Comparison of ENCODE assay signal across 1 cellular context in the genomic region with DNA sequence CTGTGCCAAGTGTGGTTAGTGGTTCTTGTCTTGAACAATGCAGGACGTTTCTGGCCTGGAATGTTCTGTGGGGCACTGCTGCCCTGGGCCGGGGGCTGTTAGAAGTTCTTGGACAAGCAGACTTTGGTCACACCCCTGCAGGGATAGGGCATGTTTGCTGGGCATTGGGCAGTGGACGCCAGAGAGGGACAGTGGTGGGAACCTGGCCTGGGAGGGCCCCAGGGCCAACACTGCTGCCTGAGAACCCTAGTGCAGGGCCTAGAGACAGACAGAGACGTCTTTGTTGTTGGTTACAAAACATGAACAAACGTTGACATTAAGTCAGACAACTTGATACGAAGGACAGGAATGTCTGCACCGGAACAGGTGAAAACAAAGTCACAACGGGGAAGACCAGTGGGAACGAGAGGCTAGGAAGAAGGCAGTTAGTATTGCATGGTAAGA.
A peak's percentile ranks its signal among the peaks of the same experiment; 100 is the strongest.
TF ChIP-seq lines count a peak whose summit lies in the region.

No MANE protein-coding gene starts in this region.

TF ChIP-seq in HepG2, 621 proteins besides CTCF, POLR2A, EP300 and RAD21 (continued from another document and continues in another):
- TF ChIP-seq, protein P1, sequence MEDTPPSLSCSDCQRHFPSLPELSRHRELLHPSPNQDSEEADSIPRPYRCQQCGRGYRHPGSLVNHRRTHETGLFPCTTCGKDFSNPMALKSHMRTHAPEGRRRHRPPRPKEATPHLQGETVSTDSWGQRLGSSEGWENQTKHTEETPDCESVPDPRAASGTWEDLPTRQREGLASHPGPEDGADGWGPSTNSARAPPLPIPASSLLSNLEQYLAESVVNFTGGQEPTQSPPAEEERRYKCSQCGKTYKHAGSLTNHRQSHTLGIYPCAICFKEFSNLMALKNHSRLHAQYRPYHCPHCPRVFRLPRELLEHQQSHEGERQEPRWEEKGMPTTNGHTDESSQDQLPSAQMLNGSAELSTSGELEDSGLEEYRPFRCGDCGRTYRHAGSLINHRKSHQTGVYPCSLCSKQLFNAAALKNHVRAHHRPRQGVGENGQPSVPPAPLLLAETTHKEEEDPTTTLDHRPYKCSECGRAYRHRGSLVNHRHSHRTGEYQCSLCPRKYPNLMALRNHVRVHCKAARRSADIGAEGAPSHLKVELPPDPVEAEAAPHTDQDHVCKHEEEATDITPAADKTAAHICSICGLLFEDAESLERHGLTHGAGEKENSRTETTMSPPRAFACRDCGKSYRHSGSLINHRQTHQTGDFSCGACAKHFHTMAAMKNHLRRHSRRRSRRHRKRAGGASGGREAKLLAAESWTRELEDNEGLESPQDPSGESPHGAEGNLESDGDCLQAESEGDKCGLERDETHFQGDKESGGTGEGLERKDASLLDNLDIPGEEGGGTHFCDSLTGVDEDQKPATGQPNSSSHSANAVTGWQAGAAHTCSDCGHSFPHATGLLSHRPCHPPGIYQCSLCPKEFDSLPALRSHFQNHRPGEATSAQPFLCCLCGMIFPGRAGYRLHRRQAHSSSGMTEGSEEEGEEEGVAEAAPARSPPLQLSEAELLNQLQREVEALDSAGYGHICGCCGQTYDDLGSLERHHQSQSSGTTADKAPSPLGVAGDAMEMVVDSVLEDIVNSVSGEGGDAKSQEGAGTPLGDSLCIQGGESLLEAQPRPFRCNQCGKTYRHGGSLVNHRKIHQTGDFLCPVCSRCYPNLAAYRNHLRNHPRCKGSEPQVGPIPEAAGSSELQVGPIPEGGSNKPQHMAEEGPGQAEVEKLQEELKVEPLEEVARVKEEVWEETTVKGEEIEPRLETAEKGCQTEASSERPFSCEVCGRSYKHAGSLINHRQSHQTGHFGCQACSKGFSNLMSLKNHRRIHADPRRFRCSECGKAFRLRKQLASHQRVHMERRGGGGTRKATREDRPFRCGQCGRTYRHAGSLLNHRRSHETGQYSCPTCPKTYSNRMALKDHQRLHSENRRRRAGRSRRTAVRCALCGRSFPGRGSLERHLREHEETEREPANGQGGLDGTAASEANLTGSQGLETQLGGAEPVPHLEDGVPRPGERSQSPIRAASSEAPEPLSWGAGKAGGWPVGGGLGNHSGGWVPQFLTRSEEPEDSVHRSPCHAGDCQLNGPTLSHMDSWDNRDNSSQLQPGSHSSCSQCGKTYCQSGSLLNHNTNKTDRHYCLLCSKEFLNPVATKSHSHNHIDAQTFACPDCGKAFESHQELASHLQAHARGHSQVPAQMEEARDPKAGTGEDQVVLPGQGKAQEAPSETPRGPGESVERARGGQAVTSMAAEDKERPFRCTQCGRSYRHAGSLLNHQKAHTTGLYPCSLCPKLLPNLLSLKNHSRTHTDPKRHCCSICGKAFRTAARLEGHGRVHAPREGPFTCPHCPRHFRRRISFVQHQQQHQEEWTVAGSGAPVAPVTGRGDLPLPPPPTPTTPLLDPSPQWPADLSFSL (CRISPR knock-in tag; IDR thresholded peaks at IDR 0.05) = peak; percentile 19; the same call in 1 of the 2 replicates
- TF ChIP-seq, protein P2, sequence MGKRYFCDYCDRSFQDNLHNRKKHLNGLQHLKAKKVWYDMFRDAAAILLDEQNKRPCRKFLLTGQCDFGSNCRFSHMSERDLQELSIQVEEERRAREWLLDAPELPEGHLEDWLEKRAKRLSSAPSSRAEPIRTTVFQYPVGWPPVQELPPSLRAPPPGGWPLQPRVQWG (CRISPR knock-in tag; IDR thresholded peaks at IDR 0.05; ENCODE audit: borderline replicate concordance, low read depth) = no peak
- TF ChIP-seq PRPF4 (IDR thresholded peaks at IDR 0.05; ENCODE audit: low read depth, low read length, poor library complexity, severe bottlenecking) (no peak), ZNF264 (CRISPR knock-in tag; IDR thresholded peaks at IDR 0.05) (no peak), HMGA1 (CRISPR knock-in tag; conservative IDR thresholded peaks at IDR 0.05) (no peak), ZNF75D (CRISPR knock-in tag; IDR thresholded peaks at IDR 0.05; ENCODE audit: borderline replicate concordance) (no peak), GATA4 (IDR thresholded peaks at IDR 0.05; ENCODE audit: borderline replicate concordance, low read depth) (0 out of 2 replicates have a peak, but pooled peaks have one; percentile 53), TOE1 (CRISPR knock-in tag; IDR thresholded peaks at IDR 0.05) (no peak), ZNF672 (CRISPR knock-in tag; IDR thresholded peaks at IDR 0.05) (no peak), ZNF678 (CRISPR knock-in tag; IDR thresholded peaks at IDR 0.05) (no peak), STAG1 (CRISPR knock-in tag; IDR thresholded peaks at IDR 0.05) (no peak; the same call in 1 of the 2 replicates), TEAD3 (CRISPR knock-in tag; optimal IDR thresholded peaks at IDR 0.05; ENCODE audit: borderline replicate concordance) (peak; percentile 71), MAFG (CRISPR knock-in tag; IDR thresholded peaks at IDR 0.05) (no peak), BORCS8-MEF2B (CRISPR knock-in tag; IDR thresholded peaks at IDR 0.05) (no peak), TBL1XR1 (IDR thresholded peaks at IDR 0.05; ENCODE audit: borderline replicate concordance, low read length, partially characterized antibody) (no peak), ZKSCAN8 (CRISPR knock-in tag; IDR thresholded peaks at IDR 0.05; ENCODE audit: borderline replicate concordance) (no peak), ZEB1 (IDR thresholded peaks at IDR 0.05; ENCODE audit: insufficient replicate concordance, low read depth) (no peak), ZFP82 (CRISPR knock-in tag; IDR thresholded peaks at IDR 0.05; ENCODE audit: borderline replicate concordance) (no peak), MEF2D (CRISPR knock-in tag; IDR thresholded peaks at IDR 0.05) (0 out of 2 replicates have a peak, but pooled peaks have one; percentile 18), ZNF143 (CRISPR knock-in tag; IDR thresholded peaks at IDR 0.05) (no peak), SALL1 (CRISPR knock-in tag; IDR thresholded peaks at IDR 0.05) (peak; percentile 69), ZNF713 (CRISPR knock-in tag; IDR thresholded peaks at IDR 0.05) (no peak), ZSCAN31 (CRISPR knock-in tag; IDR thresholded peaks at IDR 0.05; ENCODE audit: low read depth) (no peak; the same call in 1 of the 2 replicates), NCOR1 (IDR thresholded peaks at IDR 0.05; ENCODE audit: borderline replicate concordance, low read length) (peak; percentile 70; the same call in 1 of the 2 replicates), FOXC1 (CRISPR knock-in tag; IDR thresholded peaks at IDR 0.05; ENCODE audit: borderline replicate concordance) (no peak), GZF1 (CRISPR knock-in tag; IDR thresholded peaks at IDR 0.05) (no peak), ZNF317 (CRISPR knock-in tag; IDR thresholded peaks at IDR 0.05) (0 out of 2 replicates have a peak, but pooled peaks have one; percentile 57), CHCHD3 (CRISPR knock-in tag; IDR thresholded peaks at IDR 0.05) (no peak), GATAD1 (CRISPR knock-in tag; IDR thresholded peaks at IDR 0.05) (0 out of 2 replicates have a peak, but pooled peaks have one; percentile 25), ZNF382 (CRISPR knock-in tag; IDR thresholded peaks at IDR 0.05; ENCODE audit: borderline replicate concordance) (no peak), FOXK2 (IDR thresholded peaks at IDR 0.05) (no peak)
- TF ChIP-seq, protein P3, sequence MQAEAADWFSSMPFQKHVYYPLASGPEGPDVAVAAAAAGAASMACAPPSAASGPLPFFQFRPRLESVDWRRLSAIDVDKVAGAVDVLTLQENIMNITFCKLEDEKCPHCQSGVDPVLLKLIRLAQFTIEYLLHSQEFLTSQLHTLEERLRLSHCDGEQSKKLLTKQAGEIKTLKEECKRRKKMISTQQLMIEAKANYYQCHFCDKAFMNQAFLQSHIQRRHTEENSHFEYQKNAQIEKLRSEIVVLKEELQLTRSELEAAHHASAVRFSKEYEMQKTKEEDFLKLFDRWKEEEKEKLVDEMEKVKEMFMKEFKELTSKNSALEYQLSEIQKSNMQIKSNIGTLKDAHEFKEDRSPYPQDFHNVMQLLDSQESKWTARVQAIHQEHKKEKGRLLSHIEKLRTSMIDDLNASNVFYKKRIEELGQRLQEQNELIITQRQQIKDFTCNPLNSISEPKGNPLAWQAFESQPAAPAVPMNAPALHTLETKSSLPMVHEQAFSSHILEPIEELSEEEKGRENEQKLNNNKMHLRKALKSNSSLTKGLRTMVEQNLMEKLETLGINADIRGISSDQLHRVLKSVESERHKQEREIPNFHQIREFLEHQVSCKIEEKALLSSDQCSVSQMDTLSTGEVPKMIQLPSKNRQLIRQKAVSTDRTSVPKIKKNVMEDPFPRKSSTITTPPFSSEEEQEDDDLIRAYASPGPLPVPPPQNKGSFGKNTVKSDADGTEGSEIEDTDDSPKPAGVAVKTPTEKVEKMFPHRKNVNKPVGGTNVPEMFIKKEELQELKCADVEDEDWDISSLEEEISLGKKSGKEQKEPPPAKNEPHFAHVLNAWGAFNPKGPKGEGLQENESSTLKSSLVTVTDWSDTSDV (CRISPR knock-in tag; IDR thresholded peaks at IDR 0.05) = no peak
- TF ChIP-seq, protein P4, sequence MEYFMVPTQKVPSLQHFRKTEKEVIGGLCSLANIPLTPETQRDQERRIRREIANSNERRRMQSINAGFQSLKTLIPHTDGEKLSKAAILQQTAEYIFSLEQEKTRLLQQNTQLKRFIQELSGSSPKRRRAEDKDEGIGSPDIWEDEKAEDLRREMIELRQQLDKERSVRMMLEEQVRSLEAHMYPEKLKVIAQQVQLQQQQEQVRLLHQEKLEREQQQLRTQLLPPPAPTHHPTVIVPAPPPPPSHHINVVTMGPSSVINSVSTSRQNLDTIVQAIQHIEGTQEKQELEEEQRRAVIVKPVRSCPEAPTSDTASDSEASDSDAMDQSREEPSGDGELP (IDR thresholded peaks at IDR 0.05; ENCODE audit: borderline replicate concordance, low read depth) = peak; percentile 62; the same call in 1 of the 2 replicates
- TF ChIP-seq, protein P5, sequence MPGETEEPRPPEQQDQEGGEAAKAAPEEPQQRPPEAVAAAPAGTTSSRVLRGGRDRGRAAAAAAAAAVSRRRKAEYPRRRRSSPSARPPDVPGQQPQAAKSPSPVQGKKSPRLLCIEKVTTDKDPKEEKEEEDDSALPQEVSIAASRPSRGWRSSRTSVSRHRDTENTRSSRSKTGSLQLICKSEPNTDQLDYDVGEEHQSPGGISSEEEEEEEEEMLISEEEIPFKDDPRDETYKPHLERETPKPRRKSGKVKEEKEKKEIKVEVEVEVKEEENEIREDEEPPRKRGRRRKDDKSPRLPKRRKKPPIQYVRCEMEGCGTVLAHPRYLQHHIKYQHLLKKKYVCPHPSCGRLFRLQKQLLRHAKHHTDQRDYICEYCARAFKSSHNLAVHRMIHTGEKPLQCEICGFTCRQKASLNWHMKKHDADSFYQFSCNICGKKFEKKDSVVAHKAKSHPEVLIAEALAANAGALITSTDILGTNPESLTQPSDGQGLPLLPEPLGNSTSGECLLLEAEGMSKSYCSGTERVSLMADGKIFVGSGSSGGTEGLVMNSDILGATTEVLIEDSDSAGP (CRISPR knock-in tag; IDR thresholded peaks at IDR 0.05; ENCODE audit: borderline replicate concordance) = no peak
- TF ChIP-seq, protein P6, sequence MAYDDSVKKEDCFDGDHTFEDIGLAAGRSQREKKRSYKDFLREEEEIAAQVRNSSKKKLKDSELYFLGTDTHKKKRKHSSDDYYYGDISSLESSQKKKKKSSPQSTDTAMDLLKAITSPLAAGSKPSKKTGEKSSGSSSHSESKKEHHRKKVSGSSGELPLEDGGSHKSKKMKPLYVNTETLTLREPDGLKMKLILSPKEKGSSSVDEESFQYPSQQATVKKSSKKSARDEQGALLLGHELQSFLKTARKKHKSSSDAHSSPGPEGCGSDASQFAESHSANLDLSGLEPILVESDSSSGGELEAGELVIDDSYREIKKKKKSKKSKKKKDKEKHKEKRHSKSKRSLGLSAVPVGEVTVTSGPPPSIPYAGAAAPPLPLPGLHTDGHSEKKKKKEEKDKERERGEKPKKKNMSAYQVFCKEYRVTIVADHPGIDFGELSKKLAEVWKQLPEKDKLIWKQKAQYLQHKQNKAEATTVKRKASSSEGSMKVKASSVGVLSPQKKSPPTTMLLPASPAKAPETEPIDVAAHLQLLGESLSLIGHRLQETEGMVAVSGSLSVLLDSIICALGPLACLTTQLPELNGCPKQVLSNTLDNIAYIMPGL (CRISPR knock-in tag; IDR thresholded peaks at IDR 0.05; ENCODE audit: borderline replicate concordance in 1 of 2, low read depth in 1 of 2) = no peak
- TF ChIP-seq, protein P7, sequence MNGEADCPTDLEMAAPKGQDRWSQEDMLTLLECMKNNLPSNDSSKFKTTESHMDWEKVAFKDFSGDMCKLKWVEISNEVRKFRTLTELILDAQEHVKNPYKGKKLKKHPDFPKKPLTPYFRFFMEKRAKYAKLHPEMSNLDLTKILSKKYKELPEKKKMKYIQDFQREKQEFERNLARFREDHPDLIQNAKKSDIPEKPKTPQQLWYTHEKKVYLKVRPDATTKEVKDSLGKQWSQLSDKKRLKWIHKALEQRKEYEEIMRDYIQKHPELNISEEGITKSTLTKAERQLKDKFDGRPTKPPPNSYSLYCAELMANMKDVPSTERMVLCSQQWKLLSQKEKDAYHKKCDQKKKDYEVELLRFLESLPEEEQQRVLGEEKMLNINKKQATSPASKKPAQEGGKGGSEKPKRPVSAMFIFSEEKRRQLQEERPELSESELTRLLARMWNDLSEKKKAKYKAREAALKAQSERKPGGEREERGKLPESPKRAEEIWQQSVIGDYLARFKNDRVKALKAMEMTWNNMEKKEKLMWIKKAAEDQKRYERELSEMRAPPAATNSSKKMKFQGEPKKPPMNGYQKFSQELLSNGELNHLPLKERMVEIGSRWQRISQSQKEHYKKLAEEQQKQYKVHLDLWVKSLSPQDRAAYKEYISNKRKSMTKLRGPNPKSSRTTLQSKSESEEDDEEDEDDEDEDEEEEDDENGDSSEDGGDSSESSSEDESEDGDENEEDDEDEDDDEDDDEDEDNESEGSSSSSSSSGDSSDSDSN (CRISPR knock-in tag; IDR thresholded peaks at IDR 0.05) = peak; percentile 58; the same call in 1 of the 2 replicates
- TF ChIP-seq, protein P8, sequence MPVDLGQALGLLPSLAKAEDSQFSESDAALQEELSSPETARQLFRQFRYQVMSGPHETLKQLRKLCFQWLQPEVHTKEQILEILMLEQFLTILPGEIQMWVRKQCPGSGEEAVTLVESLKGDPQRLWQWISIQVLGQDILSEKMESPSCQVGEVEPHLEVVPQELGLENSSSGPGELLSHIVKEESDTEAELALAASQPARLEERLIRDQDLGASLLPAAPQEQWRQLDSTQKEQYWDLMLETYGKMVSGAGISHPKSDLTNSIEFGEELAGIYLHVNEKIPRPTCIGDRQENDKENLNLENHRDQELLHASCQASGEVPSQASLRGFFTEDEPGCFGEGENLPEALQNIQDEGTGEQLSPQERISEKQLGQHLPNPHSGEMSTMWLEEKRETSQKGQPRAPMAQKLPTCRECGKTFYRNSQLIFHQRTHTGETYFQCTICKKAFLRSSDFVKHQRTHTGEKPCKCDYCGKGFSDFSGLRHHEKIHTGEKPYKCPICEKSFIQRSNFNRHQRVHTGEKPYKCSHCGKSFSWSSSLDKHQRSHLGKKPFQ (CRISPR knock-in tag; IDR thresholded peaks at IDR 0.05; ENCODE audit: insufficient replicate concordance) = peak; percentile 58
- TF ChIP-seq, protein P9, sequence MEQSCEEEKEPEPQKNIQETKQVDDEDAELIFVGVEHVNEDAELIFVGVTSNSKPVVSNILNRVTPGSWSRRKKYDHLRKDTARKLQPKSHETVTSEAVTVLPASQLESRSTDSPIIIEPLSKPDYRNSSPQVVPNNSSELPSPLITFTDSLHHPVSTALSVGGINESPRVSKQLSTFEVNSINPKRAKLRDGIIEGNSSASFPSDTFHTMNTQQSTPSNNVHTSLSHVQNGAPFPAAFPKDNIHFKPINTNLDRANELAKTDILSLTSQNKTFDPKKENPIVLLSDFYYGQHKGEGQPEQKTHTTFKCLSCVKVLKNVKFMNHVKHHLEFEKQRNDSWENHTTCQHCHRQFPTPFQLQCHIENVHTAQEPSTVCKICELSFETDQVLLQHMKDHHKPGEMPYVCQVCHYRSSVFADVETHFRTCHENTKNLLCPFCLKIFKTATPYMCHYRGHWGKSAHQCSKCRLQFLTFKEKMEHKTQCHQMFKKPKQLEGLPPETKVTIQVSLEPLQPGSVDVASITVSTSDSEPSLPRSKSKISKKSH (CRISPR knock-in tag; IDR thresholded peaks at IDR 0.05; ENCODE audit: borderline replicate concordance) = no peak; the same call in 1 of the 2 replicates
